In the genomic region with DNA sequence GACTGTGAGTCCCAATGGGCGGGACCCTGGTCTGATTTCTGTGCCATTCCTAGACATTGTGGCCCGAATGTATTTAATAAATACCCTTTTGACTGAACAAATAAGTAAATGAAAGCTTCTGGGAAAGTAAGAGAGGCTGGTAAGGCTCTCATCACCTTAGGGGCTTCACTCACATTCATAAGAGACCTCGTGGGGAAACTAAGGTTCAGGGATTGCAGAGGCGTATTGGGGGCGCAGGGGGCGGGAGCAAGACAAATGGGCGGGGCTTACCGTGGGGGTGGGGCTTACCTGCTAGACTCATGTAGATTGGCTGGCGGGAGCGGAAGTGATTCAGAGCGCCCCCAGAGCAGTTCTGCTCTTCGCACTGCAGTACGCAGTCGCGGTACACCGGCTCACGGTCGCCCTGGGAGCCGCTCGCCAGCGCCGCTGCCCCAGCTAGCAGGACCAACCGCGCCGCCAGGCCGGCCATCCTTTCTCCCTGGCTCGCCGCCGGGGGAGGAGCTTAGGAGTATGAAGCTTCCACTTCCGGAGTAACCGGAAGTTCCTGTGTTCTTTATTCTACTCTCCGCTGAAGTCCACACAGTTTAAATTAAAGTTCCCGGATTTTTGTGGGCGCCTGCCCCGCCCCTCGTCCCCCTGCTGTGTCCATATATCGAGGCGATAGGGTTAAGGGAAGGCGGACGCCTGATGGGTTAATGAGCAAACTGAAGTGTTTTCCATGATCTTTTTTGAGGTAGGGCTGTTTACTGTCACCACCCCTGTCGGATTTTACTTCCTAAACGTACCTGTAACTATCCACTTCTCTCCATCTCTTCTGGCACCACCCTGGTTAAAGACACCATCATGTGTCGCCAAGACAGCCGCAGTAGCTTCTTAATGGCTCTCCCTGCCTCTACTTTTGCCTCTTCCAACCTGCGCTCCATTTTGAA, we compare ENCODE assay signal across 1 cellular context.
A peak's percentile ranks its signal among the peaks of the same experiment; 100 is the strongest.
TF ChIP-seq lines count a peak whose summit lies in the region.

A gene with protein sequence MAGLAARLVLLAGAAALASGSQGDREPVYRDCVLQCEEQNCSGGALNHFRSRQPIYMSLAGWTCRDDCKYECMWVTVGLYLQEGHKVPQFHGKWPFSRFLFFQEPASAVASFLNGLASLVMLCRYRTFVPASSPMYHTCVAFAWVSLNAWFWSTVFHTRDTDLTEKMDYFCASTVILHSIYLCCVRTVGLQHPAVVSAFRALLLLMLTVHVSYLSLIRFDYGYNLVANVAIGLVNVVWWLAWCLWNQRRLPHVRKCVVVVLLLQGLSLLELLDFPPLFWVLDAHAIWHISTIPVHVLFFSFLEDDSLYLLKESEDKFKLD (minus strand): TSS at position 512 of the 929 bp plus-strand sequence. CDS start 43 bp downstream, at position 469.

TF ChIP-seq in HepG2, 621 proteins besides CTCF, POLR2A, EP300 and RAD21 (continued from another document):
- TF ChIP-seq, protein P1, sequence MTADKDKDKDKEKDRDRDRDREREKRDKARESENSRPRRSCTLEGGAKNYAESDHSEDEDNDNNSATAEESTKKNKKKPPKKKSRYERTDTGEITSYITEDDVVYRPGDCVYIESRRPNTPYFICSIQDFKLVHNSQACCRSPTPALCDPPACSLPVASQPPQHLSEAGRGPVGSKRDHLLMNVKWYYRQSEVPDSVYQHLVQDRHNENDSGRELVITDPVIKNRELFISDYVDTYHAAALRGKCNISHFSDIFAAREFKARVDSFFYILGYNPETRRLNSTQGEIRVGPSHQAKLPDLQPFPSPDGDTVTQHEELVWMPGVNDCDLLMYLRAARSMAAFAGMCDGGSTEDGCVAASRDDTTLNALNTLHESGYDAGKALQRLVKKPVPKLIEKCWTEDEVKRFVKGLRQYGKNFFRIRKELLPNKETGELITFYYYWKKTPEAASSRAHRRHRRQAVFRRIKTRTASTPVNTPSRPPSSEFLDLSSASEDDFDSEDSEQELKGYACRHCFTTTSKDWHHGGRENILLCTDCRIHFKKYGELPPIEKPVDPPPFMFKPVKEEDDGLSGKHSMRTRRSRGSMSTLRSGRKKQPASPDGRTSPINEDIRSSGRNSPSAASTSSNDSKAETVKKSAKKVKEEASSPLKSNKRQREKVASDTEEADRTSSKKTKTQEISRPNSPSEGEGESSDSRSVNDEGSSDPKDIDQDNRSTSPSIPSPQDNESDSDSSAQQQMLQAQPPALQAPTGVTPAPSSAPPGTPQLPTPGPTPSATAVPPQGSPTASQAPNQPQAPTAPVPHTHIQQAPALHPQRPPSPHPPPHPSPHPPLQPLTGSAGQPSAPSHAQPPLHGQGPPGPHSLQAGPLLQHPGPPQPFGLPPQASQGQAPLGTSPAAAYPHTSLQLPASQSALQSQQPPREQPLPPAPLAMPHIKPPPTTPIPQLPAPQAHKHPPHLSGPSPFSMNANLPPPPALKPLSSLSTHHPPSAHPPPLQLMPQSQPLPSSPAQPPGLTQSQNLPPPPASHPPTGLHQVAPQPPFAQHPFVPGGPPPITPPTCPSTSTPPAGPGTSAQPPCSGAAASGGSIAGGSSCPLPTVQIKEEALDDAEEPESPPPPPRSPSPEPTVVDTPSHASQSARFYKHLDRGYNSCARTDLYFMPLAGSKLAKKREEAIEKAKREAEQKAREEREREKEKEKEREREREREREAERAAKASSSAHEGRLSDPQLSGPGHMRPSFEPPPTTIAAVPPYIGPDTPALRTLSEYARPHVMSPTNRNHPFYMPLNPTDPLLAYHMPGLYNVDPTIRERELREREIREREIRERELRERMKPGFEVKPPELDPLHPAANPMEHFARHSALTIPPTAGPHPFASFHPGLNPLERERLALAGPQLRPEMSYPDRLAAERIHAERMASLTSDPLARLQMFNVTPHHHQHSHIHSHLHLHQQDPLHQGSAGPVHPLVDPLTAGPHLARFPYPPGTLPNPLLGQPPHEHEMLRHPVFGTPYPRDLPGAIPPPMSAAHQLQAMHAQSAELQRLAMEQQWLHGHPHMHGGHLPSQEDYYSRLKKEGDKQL (CRISPR knock-in tag; IDR thresholded peaks at IDR 0.05; ENCODE audit: low read depth), result peak; percentile 66
- TF ChIP-seq ZBTB3 (CRISPR knock-in tag; IDR thresholded peaks at IDR 0.05; ENCODE audit: borderline replicate concordance, low read depth) (0 out of 2 replicates have a peak, but pooled peaks have one; percentile 16), NONO (IDR thresholded peaks at IDR 0.05) (no peak), NONO (CRISPR knock-in tag; conservative IDR thresholded peaks at IDR 0.05) (peak; percentile 77; the same call in 1 of the 2 replicates), MAF1 (CRISPR knock-in tag; IDR thresholded peaks at IDR 0.05; ENCODE audit: borderline replicate concordance) (peak; percentile 82; the same call in 1 of the 2 replicates), ZNF839 (CRISPR knock-in tag; IDR thresholded peaks at IDR 0.05; ENCODE audit: borderline replicate concordance) (peak; percentile 95; the same call in 1 of the 2 replicates), IRF2 (CRISPR knock-in tag; IDR thresholded peaks at IDR 0.05) (peak; percentile 88; the same call in 1 of the 2 replicates), ZNF557 (CRISPR knock-in tag; IDR thresholded peaks at IDR 0.05) (no peak), FLYWCH1 (CRISPR knock-in tag; IDR thresholded peaks at IDR 0.05) (no peak), KDM3A (CRISPR knock-in tag; IDR thresholded peaks at IDR 0.05; ENCODE audit: low read depth) (peak; percentile 78; the same call in 1 of the 2 replicates)
- TF ChIP-seq, protein P2, sequence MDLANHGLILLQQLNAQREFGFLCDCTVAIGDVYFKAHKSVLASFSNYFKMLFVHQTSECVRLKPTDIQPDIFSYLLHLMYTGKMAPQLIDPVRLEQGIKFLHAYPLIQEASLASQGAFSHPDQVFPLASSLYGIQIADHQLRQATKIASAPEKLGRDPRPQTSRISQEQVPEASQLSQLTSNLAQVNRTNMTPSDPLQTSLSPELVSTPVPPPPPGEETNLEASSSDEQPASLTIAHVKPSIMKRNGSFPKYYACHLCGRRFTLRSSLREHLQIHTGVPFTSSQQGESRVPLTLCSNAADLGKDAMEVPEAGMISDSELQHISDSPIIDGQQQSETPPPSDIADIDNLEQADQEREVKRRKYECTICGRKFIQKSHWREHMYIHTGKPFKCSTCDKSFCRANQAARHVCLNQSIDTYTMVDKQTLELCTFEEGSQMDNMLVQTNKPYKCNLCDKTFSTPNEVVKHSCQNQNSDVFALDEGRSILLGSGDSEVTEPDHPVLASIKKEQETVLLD (CRISPR knock-in tag; IDR thresholded peaks at IDR 0.05; ENCODE audit: low read depth), result peak; percentile 98
- TF ChIP-seq, protein P3, sequence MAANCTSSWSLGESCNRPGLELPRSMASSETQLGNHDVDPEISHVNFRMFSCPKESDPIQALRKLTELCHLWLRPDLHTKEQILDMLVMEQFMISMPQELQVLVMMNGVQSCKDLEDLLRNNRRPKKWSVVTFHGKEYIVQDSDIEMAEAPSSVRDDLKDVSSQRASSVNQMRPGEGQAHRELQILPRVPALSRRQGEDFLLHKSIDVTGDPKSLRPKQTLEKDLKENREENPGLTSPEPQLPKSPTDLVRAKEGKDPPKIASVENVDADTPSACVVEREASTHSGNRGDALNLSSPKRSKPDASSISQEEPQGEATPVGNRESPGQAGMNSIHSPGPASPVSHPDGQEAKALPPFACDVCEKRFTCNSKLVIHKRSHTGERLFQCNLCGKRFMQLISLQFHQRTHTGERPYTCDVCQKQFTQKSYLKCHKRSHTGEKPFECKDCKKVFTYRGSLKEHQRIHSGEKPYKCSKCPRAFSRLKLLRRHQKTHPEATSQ (CRISPR knock-in tag; IDR thresholded peaks at IDR 0.05; ENCODE audit: borderline replicate concordance), result no peak; the same call in 1 of the 2 replicates
